8 cellular contexts compared by ENCODE assay signal in the genomic region with DNA sequence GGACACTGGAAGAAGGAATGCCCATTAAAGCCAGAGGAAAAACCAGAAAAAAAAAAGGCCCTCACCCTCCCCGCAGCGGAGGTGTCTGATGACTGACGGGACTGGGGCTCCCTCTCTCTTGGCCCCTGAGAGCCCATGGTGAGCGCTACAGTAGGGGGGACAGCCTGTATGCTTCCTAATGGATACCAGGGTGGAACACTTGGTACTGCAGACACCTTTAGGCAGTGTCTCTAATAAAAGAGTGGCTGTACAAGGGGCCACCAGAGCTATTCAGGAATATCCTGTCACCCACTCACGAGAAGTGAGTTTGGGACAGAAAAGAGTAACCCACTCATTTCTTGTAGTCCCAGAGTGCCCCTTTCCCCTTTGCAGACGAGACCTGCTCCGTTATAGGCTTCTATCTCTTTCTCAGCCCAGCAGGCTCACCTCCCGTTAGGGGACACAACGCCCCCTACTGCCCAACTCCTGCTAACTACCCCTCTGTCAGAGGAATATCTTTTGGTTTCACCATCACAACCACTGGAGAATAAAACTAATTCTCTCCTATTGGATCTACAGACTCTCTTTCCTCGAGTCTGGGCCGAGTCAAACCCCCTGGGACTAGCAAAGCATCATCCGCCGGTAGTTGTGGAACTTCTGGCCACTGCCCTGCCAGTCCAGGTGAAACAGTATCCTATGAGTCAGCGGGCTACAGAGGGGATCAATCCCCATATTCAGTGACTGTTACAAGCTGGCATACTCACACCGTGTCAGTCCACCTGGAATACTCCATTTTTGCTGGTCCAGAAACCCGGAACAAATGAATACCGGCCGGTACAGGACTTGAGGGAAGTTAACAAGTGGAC. TPM values are rescaled to one million over a fixed set of nuclear protein-coding genes. Genes with fewer than 3 reads are reported as not detected.
DNase-seq lines count a peak whose midpoint lies in the region; ATAC-seq and TF ChIP-seq lines count a peak whose summit lies in the region.

No MANE protein-coding gene starts in this region.

- no peaks in the 10 kb centered on the region for H3K36me3 ChIP-seq in colonic mucosa

- no peaks in the 10 kb centered on the region for H3K9me3 ChIP-seq in colonic mucosa

- H3K27me3 ChIP-seq in colonic mucosa, result no peaks in the 10 kb centered on the region

- TF ChIP-seq CTCF in colonic mucosa (IDR thresholded peaks at IDR 0.05), result peak; percentile 44

- peak; percentile 93 for ATAC-seq in HG02623 (IDR thresholded peaks at IDR 0.05; ENCODE audit: unreplicated experiment)
- ATAC-seq in activated CD4-positive, CD25-positive, alpha-beta regulatory T cell treated with anti-CD3 and anti-CD28 coated beads, Interleukin-2, amount 50 U/mL, for 24 hours, result peak; percentile 70 to 79

- peak; percentile 59 for DNase-seq in NK-92 treated with Interleukin-12 subunit alpha and Interleukin-12 subunit beta, amount 100 ng/mL, for 24 hours (lab: John Stamatoyannopoulos, UW)
- DNase-seq in NK-92 (lab: John Stamatoyannopoulos, UW; ENCODE audit: unreplicated experiment), result no peak
- peak; percentile 9 for DNase-seq in NCI-H1105 treated with DMSO at 0.1 percent for 48 hours (lab: John Stamatoyannopoulos, UW)
- peak; percentile 56 for DNase-seq in colonic mucosa
- DNase-seq in medulla oblongata (ENCODE audit: extremely low spot score), result peak; percentile 36
- DNase-seq in stimulated activated CD8-positive, alpha-beta memory T cell treated with anti-CD3 and anti-CD28 coated beads, Interleukin-4, amount 100 ng/mL, for 24 hours (ENCODE audit: low read depth), result peak; percentile 56

- H3K4me3 ChIP-seq in colonic mucosa, result no peak overlapping the region

- intact Hi-C loops in colonic mucosa (cut with DNase I), result no loop called here

- H3K27ac ChIP-seq in colonic mucosa, result no peak overlapping the region

- no peak overlapping the region for H3K9ac ChIP-seq in colonic mucosa (ENCODE audit: low read depth in 2 of 2, low read length in 2 of 2)

- no peaks in the 10 kb centered on the region for H3K4me1 ChIP-seq in colonic mucosa

RNA-seq across cellular contexts. Expression of gene ZBTB11, which starts 40.8 kb away (rescaled TPM):
- 10 to 100 TPM; 12.2 to 14.3 TPM for total RNA-seq in colonic mucosa

RNA-seq across cellular contexts. Expression of gene RPL24, which starts 50.3 kb away (rescaled TPM):
- 1,000 to 10,000 TPM in 1 of 2 donors, 100 to 1,000 TPM in 1; 835 to 1,022 TPM for total RNA-seq in colonic mucosa
